1 cellular context compared by ENCODE assay signal in genomic region chr18:12335503-12335902, GRCh38.
TF ChIP-seq lines count a peak whose summit lies in the region.

No MANE protein-coding gene starts in this region.

TF ChIP-seq in WTC11, 78 proteins besides CTCF, POLR2A, EP300 and RAD21 (continued from another document):
- TF ChIP-seq STAT6 (CRISPR knock-in tag; conservative IDR thresholded peaks at IDR 0.05; ENCODE audit: low read depth), result no peak
- TF ChIP-seq RORB (CRISPR knock-in tag; IDR thresholded peaks at IDR 0.05), result no peak
- no peak for TF ChIP-seq NFATC4 (CRISPR knock-in tag; IDR thresholded peaks at IDR 0.05)
- TF ChIP-seq FOXJ3 (CRISPR knock-in tag; IDR thresholded peaks at IDR 0.05; ENCODE audit: borderline replicate concordance), result no peak
- TF ChIP-seq TEAD4 (CRISPR knock-in tag; IDR thresholded peaks at IDR 0.05), result no peak
- TF ChIP-seq EMX1 (CRISPR knock-in tag; IDR thresholded peaks at IDR 0.05), result no peak
- no peak for TF ChIP-seq CREM (CRISPR knock-in tag; IDR thresholded peaks at IDR 0.05)
- no peak for TF ChIP-seq PRDM15 (CRISPR knock-in tag; IDR thresholded peaks at IDR 0.05)
- no peak for TF ChIP-seq PREB (CRISPR knock-in tag; IDR thresholded peaks at IDR 0.05; ENCODE audit: borderline replicate concordance)
